Comparison of ENCODE assay signal across 8 cellular contexts in genomic region chr10:96129387-96130325, GRCh38. TPM values are rescaled to one million over a fixed set of nuclear protein-coding genes. Genes with fewer than 3 reads are reported as not detected.
DNase-seq lines count a peak whose midpoint lies in the region; ATAC-seq and FAIRE-seq lines count a peak whose summit lies in the region.

A gene with protein sequence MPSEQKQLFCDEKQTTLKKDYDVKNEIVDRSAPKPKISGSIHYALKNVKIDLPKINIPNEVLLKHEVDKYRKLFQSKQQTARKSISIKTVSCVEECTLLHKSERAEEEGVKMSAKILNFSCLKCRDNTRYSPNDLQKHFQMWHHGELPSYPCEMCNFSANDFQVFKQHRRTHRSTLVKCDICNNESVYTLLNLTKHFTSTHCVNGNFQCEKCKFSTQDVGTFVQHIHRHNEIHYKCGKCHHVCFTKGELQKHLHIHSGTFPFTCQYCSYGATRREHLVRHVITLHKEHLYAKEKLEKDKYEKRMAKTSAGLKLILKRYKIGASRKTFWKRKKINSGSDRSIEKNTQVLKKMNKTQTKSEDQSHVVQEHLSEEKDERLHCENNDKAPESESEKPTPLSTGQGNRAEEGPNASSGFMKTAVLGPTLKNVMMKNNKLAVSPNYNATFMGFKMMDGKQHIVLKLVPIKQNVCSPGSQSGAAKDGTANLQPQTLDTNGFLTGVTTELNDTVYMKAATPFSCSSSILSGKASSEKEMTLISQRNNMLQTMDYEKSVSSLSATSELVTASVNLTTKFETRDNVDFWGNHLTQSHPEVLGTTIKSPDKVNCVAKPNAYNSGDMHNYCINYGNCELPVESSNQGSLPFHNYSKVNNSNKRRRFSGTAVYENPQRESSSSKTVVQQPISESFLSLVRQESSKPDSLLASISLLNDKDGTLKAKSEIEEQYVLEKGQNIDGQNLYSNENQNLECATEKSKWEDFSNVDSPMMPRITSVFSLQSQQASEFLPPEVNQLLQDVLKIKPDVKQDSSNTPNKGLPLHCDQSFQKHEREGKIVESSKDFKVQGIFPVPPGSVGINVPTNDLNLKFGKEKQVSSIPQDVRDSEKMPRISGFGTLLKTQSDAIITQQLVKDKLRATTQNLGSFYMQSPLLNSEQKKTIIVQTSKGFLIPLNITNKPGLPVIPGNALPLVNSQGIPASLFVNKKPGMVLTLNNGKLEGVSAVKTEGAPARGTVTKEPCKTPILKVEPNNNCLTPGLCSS (N-terminal part only) (plus strand): TSS chr10:96130297. CDS start chr10:96156323, 26,026 bp downstream.

- H3K4me1 ChIP-seq in right cardiac atrium (ENCODE audit: control insufficient read depth, insufficient read depth, low read length) = no peaks in the 10 kb centered on the region

- ATAC-seq in GM18498 (IDR thresholded peaks at IDR 0.05; ENCODE audit: unreplicated experiment) = peak; percentile 78
- peak; percentile 68 for ATAC-seq in HG02870 (IDR thresholded peaks at IDR 0.05; ENCODE audit: unreplicated experiment)
- ATAC-seq in right cardiac atrium = peak; percentile 98 to 99

- peaks cover 11% of the 10 kb centered on the region for H3K27me3 ChIP-seq in right cardiac atrium (ENCODE audit: control insufficient read depth, insufficient read depth)

- peak; percentile 93 for FAIRE-seq in urothelium cell line (lab: Jason Lieb, UNC)

- H3K4me3 ChIP-seq in right cardiac atrium (ENCODE audit: low read length) = peak within 1 kb of the TSS; percentile 97

- peak; percentile 91 for DNase-seq in NCI-H146 treated with DMSO at 0.1 percent for 48 hours (lab: John Stamatoyannopoulos, UW; ENCODE audit: unreplicated experiment)
- peak; percentile 67 to 99 (median 83) for DNase-seq in T-helper 2 cell
- DNase-seq in right cardiac atrium = peak; percentile 95 to 97 (median 95)
- peak; percentile 95 for DNase-seq in pulmonary artery endothelial cell (ENCODE audit: low read depth, low spot score)
- DNase-seq in urothelium cell line (ENCODE audit: low spot score) = peak; percentile 82

- H3K27ac ChIP-seq in angular gyrus (ENCODE audit: low read depth, low read length) (peak within 1 kb of the TSS; percentile 92), right cardiac atrium (ENCODE audit: low read length) (peak within 1 kb of the TSS; percentile 100)

- intact Hi-C loops in right cardiac atrium (cut with DNase I) = loop anchor here in 3 of 4 donors (1.0 to 5.0 kb wide), 3 partner anchors 37 to 39 kb away; no protein-coding TSS in a partner anchor

- no peaks in the 10 kb centered on the region for H3K9me3 ChIP-seq in right cardiac atrium (ENCODE audit: control insufficient read depth, low read length)

- WGBS in right cardiac atrium = 10% methylated on average over 48 of the region's 48 CpGs

RNA-seq across cellular contexts. Expression of the gene that starts here (rescaled TPM):
- 10 to 100 TPM; 13.2 to 13.7 (median 13.3) TPM for total RNA-seq in right cardiac atrium
- polyA plus RNA-seq in right cardiac atrium = 2.7 TPM
- 7.3 and 11.4 TPM in 2 replicates for total RNA-seq in pulmonary artery endothelial cell

Comparison
In these comparisons a context has a peak if more than half of its experiments do, and no peak if none do; other contexts are left out.
1. Peak in every context shown above with its lines: DNase-seq, ATAC-seq, H3K4me3 ChIP-seq and H3K27ac ChIP-seq.